ENCODE assay signal across 8 cellular contexts in the genomic region with DNA sequence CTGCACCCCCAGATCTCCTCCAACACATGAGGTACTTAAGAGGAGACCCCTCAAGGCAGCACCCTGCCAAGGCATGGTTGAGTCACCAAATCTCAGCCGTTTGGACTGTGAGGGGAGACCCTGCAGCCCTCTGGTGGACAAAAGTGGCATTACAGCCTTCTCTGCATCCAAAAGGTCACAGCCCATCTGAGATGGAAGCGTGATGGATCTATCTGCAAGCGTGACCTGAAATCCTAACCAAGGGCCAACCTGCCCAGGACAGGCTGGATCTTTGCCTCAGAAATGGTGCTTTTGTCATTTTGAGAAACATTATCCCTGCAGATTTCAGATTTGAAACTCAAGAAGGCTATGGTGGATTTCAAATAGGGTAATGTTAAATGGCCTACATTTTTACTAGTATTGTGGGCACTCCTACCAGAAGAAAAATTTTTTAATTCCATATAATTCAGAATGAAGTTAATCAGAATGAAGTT. TPM values are rescaled to one million over a fixed set of nuclear protein-coding genes. Genes with fewer than 3 reads are reported as not detected.
DNase-seq lines count a peak whose midpoint lies in the region; ATAC-seq and TF ChIP-seq lines count a peak whose summit lies in the region.

No MANE protein-coding gene starts in this region.

- no peaks in the 10 kb centered on the region for H3K27me3 ChIP-seq in left ventricle myocardium inferior (ENCODE audit: low read depth)

- no peak overlapping the region for H3K4me3 ChIP-seq in left ventricle myocardium inferior

- no peak overlapping the region for H3K27ac ChIP-seq in left ventricle myocardium inferior (replicated peaks)

- TF ChIP-seq CTCF in LNCAP (IDR thresholded peaks at IDR 0.05) (peak; percentile 69), left ventricle myocardium inferior (IDR thresholded peaks at IDR 0.05; ENCODE audit: borderline replicate concordance) (peak; percentile 91)

- no peaks in the 10 kb centered on the region for H3K36me3 ChIP-seq in left ventricle myocardium inferior

- H3K27ac Mint-ChIP-seq in T-helper 17 cell = no peak overlapping the region

- H3K27me3 Mint-ChIP-seq in T-helper 17 cell = peaks cover 17% of the 10 kb centered on the region

- H3K4me1 Mint-ChIP-seq in T-helper 17 cell = peaks cover 6% of the 10 kb centered on the region

- peaks cover 3% of the 10 kb centered on the region for H3K36me3 Mint-ChIP-seq in T-helper 17 cell (ENCODE audit: low read depth)

- ATAC-seq in T-helper 17 cell = peak; percentile 83
- no peak for ATAC-seq in HG02970 (IDR thresholded peaks at IDR 0.05; ENCODE audit: low FRiP score, unreplicated experiment)

- H3K9me3 ChIP-seq in T-helper 17 cell (ENCODE audit: control insufficient read depth, low read length, poor library complexity, severe bottlenecking) = no peaks in the 10 kb centered on the region
- no peaks in the 10 kb centered on the region for H3K9me3 ChIP-seq in left ventricle myocardium inferior (replicated peaks)

- no peaks in the 10 kb centered on the region for H3K4me1 ChIP-seq in left ventricle myocardium inferior

- no peak overlapping the region for H3K4me3 Mint-ChIP-seq in T-helper 17 cell

- intact Hi-C loops in left ventricle myocardium inferior (cut with micrococcal nuclease) = no loop called here

- DNase-seq in NOMO-1 treated with DMSO at 0.1 percent for 48 hours (lab: John Stamatoyannopoulos, UW; ENCODE audit: unreplicated experiment) (peak; percentile 32), NOMO-1 treated with dmso at 0.1 percent for 144 hours (lab: John Stamatoyannopoulos, UW; ENCODE audit: unreplicated experiment) (no peak), T-helper 17 cell (peak; percentile 58 to 77 (median 64)), amniotic stem cell (lab: John Stamatoyannopoulos, UW) (peak; percentile 70), left ventricle myocardium inferior (peak; percentile 67), retina (peak; percentile 79)

RNA-seq across cellular contexts. Expression of a gene that starts 23.7 kb away (rescaled TPM):
- total RNA-seq in T-helper 17 cell (10 to 100 TPM in 1 of 2 donors, 1 to 10 TPM in 1; 7.6 to 13.4 TPM), left ventricle myocardium inferior (30.8 TPM)

RNA-seq across cellular contexts. Expression of a gene that starts 58.9 kb away (rescaled TPM):
- 1 to 10 TPM; 9.9 to 10.0 TPM for total RNA-seq in T-helper 17 cell
- total RNA-seq in left ventricle myocardium inferior = 15.7 TPM
